In genomic region chr1:22848374-22848773, GRCh38 we compare ENCODE assay signal across 18 cellular contexts.
"Had no signal": no experiment of that assay in that cellular context is flagged by ENCODE, and none has a peak within 500 bp of the region (broad histone marks: within the 10 kb centered on the region; RNA-seq: fewer than 3 reads in every experiment).

No MANE protein-coding gene starts in this region.

- H3K27me3 ChIP-seq: dorsolateral prefrontal cortex, hepatocyte, tibial nerve had no signal

- FAIRE-seq: urothelium cell line had no signal

- DNase-seq: activated CD4-positive, alpha-beta T cell treated with anti-CD3 and anti-CD28 coated beads for 48 hours; activated CD4-positive, CD25-positive, alpha-beta regulatory T cell; activated CD8-positive, alpha-beta T cell treated with anti-CD3 and anti-CD28 coated beads, Interleukin-2, amount 10 ng/mL, durations not matched to agents 7 days and 5 days; activated naive CD4-positive, alpha-beta T cell treated with Interleukin-2 at 50 U/mL for 16 hours; activated naive CD8-positive, alpha-beta T cell treated with anti-CD3 and anti-CD28 coated beads, Interleukin-2, amount 10 ng/mL, durations not matched to agents 7 days and 5 days; activated T-cell treated with anti-CD3 and anti-CD28 coated beads, Interleukin-2, amount 50 U/mL, for 24 hours; dorsolateral prefrontal cortex; foreskin fibroblast; islet precursor cell; left colon; lower lobe of right lung; midbrain; occipital lobe; stimulated activated naive CD4-positive, alpha-beta T cell; T1000 had no signal

- H3K4me3 ChIP-seq: dorsolateral prefrontal cortex, hepatocyte, lower lobe of right lung, tibial nerve had no signal

- H3K27ac ChIP-seq: hepatocyte, lower lobe of right lung, tibial nerve had no signal

- H3K9me3 ChIP-seq: lower lobe of right lung, tibial nerve had no signal

- H3K36me3 ChIP-seq: lower lobe of right lung, tibial nerve had no signal
